In the genomic region with DNA sequence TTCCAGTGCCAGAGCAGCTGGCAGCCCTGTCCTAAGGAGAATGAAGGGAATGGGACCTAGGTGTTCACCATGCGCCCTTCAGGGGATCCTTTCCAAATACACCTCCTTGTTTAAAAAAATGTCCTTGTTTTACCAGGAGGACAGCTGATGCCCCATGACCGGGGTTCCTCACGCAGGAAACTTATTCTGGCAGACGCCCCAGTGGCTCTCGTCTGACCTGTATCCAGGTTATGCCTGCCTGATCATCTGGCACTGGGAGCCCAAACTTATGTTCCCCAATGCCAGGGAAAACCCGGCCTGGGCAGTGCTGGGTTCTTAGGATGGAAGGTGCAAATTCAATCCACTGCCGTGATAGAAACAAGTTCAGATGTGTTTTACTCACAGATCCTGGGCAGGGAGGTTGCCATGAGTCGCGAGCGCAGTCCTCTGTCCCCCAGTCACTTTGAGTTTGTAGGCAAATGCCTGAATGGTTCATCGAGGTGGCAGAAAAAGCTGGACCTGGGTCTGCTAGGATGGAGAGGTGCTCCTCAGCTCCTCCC, we compare ENCODE assay signal across 23 cellular contexts. TPM values are rescaled to one million over a fixed set of nuclear protein-coding genes. Genes with fewer than 3 reads are reported as not detected.
DNase-seq lines count a peak whose midpoint lies in the region; ATAC-seq and TF ChIP-seq lines count a peak whose summit lies in the region.
"Had no signal": no experiment of that assay in that cellular context is flagged by ENCODE, and none has a peak within 500 bp of the region (broad histone marks: within the 10 kb centered on the region; RNA-seq: fewer than 3 reads in every experiment).

No MANE protein-coding gene starts in this region.

- H3K27ac Mint-ChIP-seq in Caco-2 (ENCODE audit: unreplicated experiment), result peak overlapping the region; percentile 37
- peak overlapping the region; percentile 11 for H3K27ac Mint-ChIP-seq in type B pancreatic cell
- H3K27ac Mint-ChIP-seq: CD14-positive monocyte; CD4-positive, alpha-beta T cell; CD8-positive, alpha-beta memory T cell; GM23338; H9; HFFc6 had no signal

- ATAC-seq in GM21447 (IDR thresholded peaks at IDR 0.05; ENCODE audit: unreplicated experiment), result no peak
- ATAC-seq: A549, GM23338, HCT116 had no signal

- DNase-seq in Caco-2 (no peak), posterior vena cava (ENCODE audit: low spot score) (peak; percentile 72), type B pancreatic cell (ENCODE audit: extremely low spot score, unreplicated experiment) (no peak), DMS114 treated with DMSO at 0.1 percent for 48 hours (lab: John Stamatoyannopoulos, UW; ENCODE audit: unreplicated experiment) (no peak), Peyer's patch (no peak)
- DNase-seq: 8988T; ACHN; AML-193; BE2C; Calu3; CD4-positive, alpha-beta T cell; CD8-positive, alpha-beta memory T cell; DMS153; DND-41; H9; HFFc6 had no signal

- peaks cover 13% of the 10 kb centered on the region for H3K9me3 Mint-ChIP-seq in Caco-2 (ENCODE audit: unreplicated experiment)
- H3K9me3 Mint-ChIP-seq in type B pancreatic cell, result no peaks in the 10 kb centered on the region

- POLR2A ChIA-PET in Caco-2 (lab: Charles Lee), result no interaction called here

- H3K36me3 Mint-ChIP-seq in Caco-2 (ENCODE audit: insufficient read depth, unreplicated experiment) (peaks cover 15% of the 10 kb centered on the region), type B pancreatic cell (no peaks in the 10 kb centered on the region)
- H3K36me3 Mint-ChIP-seq: CD14-positive monocyte had no signal

- H3K36me3 ChIP-seq in Caco-2 (ENCODE audit: control insufficient read depth, insufficient read depth, low read length), result no peaks in the 10 kb centered on the region
- no peaks in the 10 kb centered on the region for H3K36me3 ChIP-seq in Peyer's patch
- H3K36me3 ChIP-seq: BE2C; BLaER1 treated with 17β-estradiol and CSF1 and Interleukin-3, amounts not matched to agents 10 nM and 100 nM had no signal

- CTCF ChIA-PET in Caco-2 (lab: Charles Lee), result no interaction called here

- H3K27ac ChIP-seq in cingulate gyrus (ENCODE audit: low read depth, low read length), result peak overlapping the region; percentile 10
- H3K27ac ChIP-seq in Peyer's patch, result no peak overlapping the region
- H3K27ac ChIP-seq: A549; BLaER1 treated with 17β-estradiol and CSF1 and Interleukin-3, amounts not matched to agents 10 nM and 100 nM had no signal

- peaks cover 25% of the 10 kb centered on the region for H3K4me1 ChIP-seq in Caco-2
- H3K4me1 ChIP-seq in Peyer's patch, result peaks cover 0 to 7% (median 0%) of the 10 kb centered on the region in 4 donors
- H3K4me1 ChIP-seq: BE2C had no signal

- H3K4me3 Mint-ChIP-seq in Caco-2 (ENCODE audit: unreplicated experiment) (no peak overlapping the region), type B pancreatic cell (no peak overlapping the region)
- H3K4me3 Mint-ChIP-seq: CD14-positive monocyte; CD4-positive, alpha-beta T cell; CD8-positive, alpha-beta memory T cell; GM23338; H9; HFFc6 had no signal

- H3K4me1 Mint-ChIP-seq in Caco-2 (ENCODE audit: low read depth, unreplicated experiment) (peaks cover 15% of the 10 kb centered on the region), type B pancreatic cell (ENCODE audit: unreplicated experiment) (peaks cover 7% of the 10 kb centered on the region)
- H3K4me1 Mint-ChIP-seq: CD8-positive, alpha-beta memory T cell had no signal

- H3K27me3 Mint-ChIP-seq in Caco-2 (ENCODE audit: insufficient read depth, unreplicated experiment) (no peaks in the 10 kb centered on the region), type B pancreatic cell (peaks cover 16% of the 10 kb centered on the region)

- TF ChIP-seq CTCF in Caco-2 (IDR thresholded peaks at IDR 0.05; ENCODE audit: insufficient read depth in 1 of 2, low read depth in 1 of 2, low read length in 1 of 2, severe bottlenecking in 1 of 2, unreplicated experiment in 1 of 2) (no peak), type B pancreatic cell (conservative IDR thresholded peaks at IDR 0.05) (no peak), Peyer's patch (IDR thresholded peaks at IDR 0.05) (no peak)

- H3K9me3 ChIP-seq in Caco-2 (peaks cover 4% of the 10 kb centered on the region; the same call in 1 of the 2 replicates), Peyer's patch (peaks cover 0 to 7% (median 0%) of the 10 kb centered on the region in 4 donors)

- H3K4me3 ChIP-seq in Caco-2 (ENCODE audit: low read depth, low read length), result no peak overlapping the region
- H3K4me3 ChIP-seq in Peyer's patch, result no peak overlapping the region
- H3K4me3 ChIP-seq: A549; BLaER1 treated with 17β-estradiol and CSF1 and Interleukin-3, amounts not matched to agents 10 nM and 100 nM; GM23338 had no signal

- TF ChIP-seq POLR2A in Peyer's patch (IDR thresholded peaks at IDR 0.05), result no peak

- intact Hi-C loops in Caco-2 (cut with micrococcal nuclease; ENCODE audit: unreplicated experiment), result no loop called here
- intact Hi-C loops in posterior vena cava (cut with DNase I), result no loop called here

- BruUV-seq in Caco-2 (replicated peaks; lab: Mats Ljungman, UMichigan), result no TSS peak

- H3K27me3 ChIP-seq in Caco-2 (replicated peaks; ENCODE audit: control insufficient read depth, insufficient read depth, low read length), result no peaks in the 10 kb centered on the region
- H3K27me3 ChIP-seq in Peyer's patch, result no peaks in the 10 kb centered on the region
- H3K27me3 ChIP-seq: BE2C; BLaER1 treated with 17β-estradiol and CSF1 and Interleukin-3, amounts not matched to agents 10 nM and 100 nM had no signal

RNA-seq across cellular contexts. Expression of gene MOV10L1, which starts 31.5 kb away (rescaled TPM):
- 0.30 TPM in 1 of 2 replicates, not detected in the other for total RNA-seq in Caco-2 (2022)
- total RNA-seq in posterior vena cava, result under 1 TPM; 0.43 to 0.56 TPM
- 0.10 and 0.19 TPM in 2 replicates for total RNA-seq in type B pancreatic cell (ENCODE audit: low replicate concordance)
- under 1 TPM in 1 of 4 donors, not detected in 3; 0.67 TPM for total RNA-seq in Peyer's patch
- total RNA-seq: Calu3; CD4-positive, alpha-beta T cell; CD8-positive, alpha-beta memory T cell; H9 had no signal

RNA-seq across cellular contexts. Expression of gene MLC1, which starts 36.0 kb away (rescaled TPM):
- total RNA-seq in Caco-2 (2022) (0.14 TPM in 1 of 2 replicates, not detected in the other), posterior vena cava (under 1 TPM; 0.19 to 0.28 TPM), type B pancreatic cell (ENCODE audit: low replicate concordance) (0.19 TPM in 1 of 2 replicates, not detected in the other), Peyer's patch (not detected)
- total RNA-seq: Calu3, GM23338, H9, HFFc6 had no signal

RNA-seq across cellular contexts. Expression of gene PANX2, which starts 49.3 kb away (rescaled TPM):
- total RNA-seq in Caco-2 (2022) (2.2 and 2.6 TPM in 2 replicates), posterior vena cava (under 1 TPM; 0.19 to 0.23 TPM), type B pancreatic cell (ENCODE audit: low replicate concordance) (3.0 and 9.3 TPM in 2 replicates), Peyer's patch (under 1 TPM in 1 of 4 donors, not detected in 3; 0.40 TPM)
